Comparison of ENCODE assay signal across 1 cellular context in genomic region chr5:151465476-151465875, GRCh38.
TF ChIP-seq lines count a peak whose summit lies in the region.

No MANE protein-coding gene starts in this region.

TF ChIP-seq in K562, 482 proteins besides CTCF, POLR2A, EP300 and RAD21 (continued from another document and continues in another):
- 0 out of 2 replicates have a peak, but pooled peaks have one; percentile 4 for TF ChIP-seq SPI1 (IDR thresholded peaks at IDR 0.05; ENCODE audit: borderline replicate concordance, low read depth, low read length)
- peak; percentile 94 for TF ChIP-seq NCOR1 (IDR thresholded peaks at IDR 0.05)
- no peak for TF ChIP-seq ZNF655 (CRISPR knock-in tag; IDR thresholded peaks at IDR 0.05)
- 0 out of 2 replicates have a peak, but pooled peaks have one; percentile 40 for TF ChIP-seq RNF2 (IDR thresholded peaks at IDR 0.05)
- peak; percentile 58; the same call in 1 of the 2 replicates for TF ChIP-seq STAT5A (IDR thresholded peaks at IDR 0.05; ENCODE audit: borderline replicate concordance, low read length)
- TF ChIP-seq TCF3 (CRISPR knock-in tag; IDR thresholded peaks at IDR 0.05): peak; percentile 94
- peak; percentile 93 for TF ChIP-seq TRIM28 (IDR thresholded peaks at IDR 0.05)
- peak; percentile 93 for TF ChIP-seq TEAD4 (IDR thresholded peaks at IDR 0.05; ENCODE audit: low read length)
- TF ChIP-seq TEAD4 (CRISPR knock-in tag; IDR thresholded peaks at IDR 0.05; ENCODE audit: borderline replicate concordance): no peak
- peak; percentile 81; the same call in 1 of the 2 replicates for TF ChIP-seq FOXM1 (IDR thresholded peaks at IDR 0.05; ENCODE audit: low read depth)
- TF ChIP-seq FOXM1 (CRISPR knock-in tag; IDR thresholded peaks at IDR 0.05; ENCODE audit: low read depth): no peak
- TF ChIP-seq ARID3A (IDR thresholded peaks at IDR 0.05; ENCODE audit: borderline replicate concordance, low read depth, low read length): no peak
- TF ChIP-seq ZNF518B (CRISPR knock-in tag; IDR thresholded peaks at IDR 0.05): no peak
- peak; percentile 97 to 98 for TF ChIP-seq TRIM24 (IDR thresholded peaks at IDR 0.05)
- TF ChIP-seq PREB (CRISPR knock-in tag; IDR thresholded peaks at IDR 0.05): no peak
- no peak for TF ChIP-seq ZNF23 (CRISPR knock-in tag; IDR thresholded peaks at IDR 0.05)
- TF ChIP-seq FOXK2 (conservative IDR thresholded peaks at IDR 0.05 in 1 of 2, IDR thresholded peaks at IDR 0.05 in 1 of 2; ENCODE audit: low read depth in 2 of 2): peak in 1 of 2 experiments; percentile 32; a peak in 1 of 4 replicates
- no peak for TF ChIP-seq ZNF384 (IDR thresholded peaks at IDR 0.05; ENCODE audit: low read depth, low read length)
- 0 out of 2 replicates have a peak, but pooled peaks have one; percentile 46 for TF ChIP-seq EHMT2 (IDR thresholded peaks at IDR 0.05)
- peak; percentile 69 for TF ChIP-seq CXXC5 (CRISPR knock-in tag; IDR thresholded peaks at IDR 0.05)
- TF ChIP-seq ZNF316 (IDR thresholded peaks at IDR 0.05): peak; percentile 93
- TF ChIP-seq ZNF274 (IDR thresholded peaks at IDR 0.05; ENCODE audit: borderline replicate concordance, low read depth, low read length): peak; percentile 46; the same call in 1 of the 2 replicates
- TF ChIP-seq POLR2G (IDR thresholded peaks at IDR 0.05; ENCODE audit: low read depth, low read length): no peak
- peak; percentile 73 for TF ChIP-seq PHB2 (IDR thresholded peaks at IDR 0.05; ENCODE audit: low read depth)
- TF ChIP-seq ZNF41 (CRISPR knock-in tag; conservative IDR thresholded peaks at IDR 0.05): no peak
- TF ChIP-seq SAFB (IDR thresholded peaks at IDR 0.05; ENCODE audit: borderline replicate concordance, low read depth, low read length): no peak
- TF ChIP-seq ZMIZ1 (IDR thresholded peaks at IDR 0.05; ENCODE audit: low read depth in 2 of 2, low read length in 2 of 2): 0 out of 4 replicates have a peak, but pooled peaks of 1 of the 2 experiments have one; percentile 51
- TF ChIP-seq NFIC (IDR thresholded peaks at IDR 0.05): peak; percentile 82
- peak; percentile 96 for TF ChIP-seq CBFA2T2 (conservative IDR thresholded peaks at IDR 0.05)
- peak; percentile 71; the same call in 1 of the 2 replicates for TF ChIP-seq ELF4 (CRISPR knock-in tag; IDR thresholded peaks at IDR 0.05)
- TF ChIP-seq CTBP1 (IDR thresholded peaks at IDR 0.05; ENCODE audit: borderline replicate concordance): peak; percentile 25; the same call in 1 of the 2 replicates
- TF ChIP-seq TSHZ1 (CRISPR knock-in tag; IDR thresholded peaks at IDR 0.05): no peak
- 0 out of 2 replicates have a peak, but pooled peaks have one; percentile 9 for TF ChIP-seq L3MBTL2 (IDR thresholded peaks at IDR 0.05)
- peak; percentile 68; the same call in 1 of the 2 replicates for TF ChIP-seq ZNF75A (CRISPR knock-in tag; IDR thresholded peaks at IDR 0.05)
- TF ChIP-seq MYNN (IDR thresholded peaks at IDR 0.05): 0 out of 2 replicates have a peak, but pooled peaks have one; percentile 18
- no peak for TF ChIP-seq MYNN (CRISPR knock-in tag; IDR thresholded peaks at IDR 0.05)
- no peak for TF ChIP-seq GTF2A2 (tag; IDR thresholded peaks at IDR 0.05)
- no peak for TF ChIP-seq PRPF4 (IDR thresholded peaks at IDR 0.05; ENCODE audit: insufficient read depth, low read depth, low read length, poor library complexity, severe bottlenecking)
- TF ChIP-seq KLF1 (tag; IDR thresholded peaks at IDR 0.05): no peak
- no peak for TF ChIP-seq RBM17 (IDR thresholded peaks at IDR 0.05; ENCODE audit: borderline replicate concordance, low read depth, low read length)
- no peak for TF ChIP-seq ZNF778 (CRISPR knock-in tag; IDR thresholded peaks at IDR 0.05)
- TF ChIP-seq HDAC2 (IDR thresholded peaks at IDR 0.05): peak; percentile 47; the same call in 1 of the 2 replicates
- no peak for TF ChIP-seq STAT5B (CRISPR knock-in tag; IDR thresholded peaks at IDR 0.05)
- TF ChIP-seq SMARCA4 (IDR thresholded peaks at IDR 0.05): peak; percentile 85
- peak; percentile 84 for TF ChIP-seq NBN (IDR thresholded peaks at IDR 0.05; ENCODE audit: low read depth)
- no peak for TF ChIP-seq CREB3L1 (IDR thresholded peaks at IDR 0.05; ENCODE audit: borderline replicate concordance, low read depth)
- no peak for TF ChIP-seq NFATC3 (IDR thresholded peaks at IDR 0.05)
- peak; percentile 52; the same call in 1 of the 2 replicates for TF ChIP-seq ZEB2 (IDR thresholded peaks at IDR 0.05)
- TF ChIP-seq ZBTB49 (CRISPR knock-in tag; IDR thresholded peaks at IDR 0.05; ENCODE audit: borderline replicate concordance): no peak
- TF ChIP-seq BHLHE40 (IDR thresholded peaks at IDR 0.05; ENCODE audit: low read length): peak; percentile 62
